10 cellular contexts compared by ENCODE assay signal in the genomic region with DNA sequence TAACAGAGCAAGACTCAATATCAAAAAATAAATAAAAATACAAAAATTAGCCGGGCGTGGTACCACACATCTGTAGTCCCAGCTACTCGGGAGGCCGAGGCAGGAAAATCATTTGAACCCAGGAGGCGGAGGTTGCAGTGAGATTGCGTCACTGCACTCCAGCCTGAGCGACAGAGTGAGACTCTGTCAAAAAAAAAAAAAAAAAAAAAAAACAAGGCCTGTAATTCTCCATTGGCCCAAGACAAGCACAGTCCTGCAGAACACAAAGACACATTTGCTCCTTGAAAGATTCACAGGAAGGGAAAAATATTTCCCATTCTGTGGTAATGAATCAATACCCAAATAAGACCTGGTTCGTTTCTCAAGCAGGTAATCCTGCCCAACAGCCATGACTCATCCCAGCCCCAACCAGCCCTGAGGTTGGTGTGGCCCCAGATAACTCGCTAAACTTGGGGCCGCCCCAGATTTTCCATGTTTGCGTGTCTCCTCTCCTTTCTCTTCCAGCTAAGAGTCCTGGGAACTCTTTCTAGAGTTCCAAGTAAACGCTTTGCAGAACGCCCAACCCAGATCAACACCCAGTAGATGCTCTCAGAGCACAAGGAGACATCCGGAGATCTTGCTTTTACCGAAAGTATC. TPM values are rescaled to one million over a fixed set of nuclear protein-coding genes. Genes with fewer than 3 reads are reported as not detected.
DNase-seq lines count a peak whose midpoint lies in the region; ATAC-seq, FAIRE-seq and TF ChIP-seq lines count a peak whose summit lies in the region.
"Had no signal": no experiment of that assay in that cellular context is flagged by ENCODE, and none has a peak within 500 bp of the region (broad histone marks: within the 10 kb centered on the region; RNA-seq: fewer than 3 reads in every experiment).

No MANE protein-coding gene starts in this region.

- TF ChIP-seq CTCF in right atrium auricular region (IDR thresholded peaks at IDR 0.05) = no peak

- no peaks in the 10 kb centered on the region for H3K27me3 ChIP-seq in right atrium auricular region

- peak overlapping the region; percentile 24 to 72 for H3K27ac ChIP-seq in right atrium auricular region
- H3K27ac ChIP-seq: C4-2B had no signal

- DNase-seq in Right ventricle myocardium inferior (ENCODE audit: missing footprints) (no peak), cardiac septum (ENCODE audit: low spot score) (no peak), amniotic epithelial cell (ENCODE audit: low read depth) (peak; percentile 69), right atrium auricular region (ENCODE audit: low spot score) (peak; percentile 77), urothelium cell line (ENCODE audit: low spot score) (peak; percentile 77), foreskin melanocyte (no peak), GOT3 (lab: John Stamatoyannopoulos, UW) (no peak)
- DNase-seq: activated CD4-positive, alpha-beta T cell treated with anti-CD3 and anti-CD28 coated beads, Interleukin-2, amount 50 U/mL, for 1 hour had no signal

- no peak for FAIRE-seq in urothelium cell line (lab: Jason Lieb, UNC)

- H3K36me3 ChIP-seq in right atrium auricular region = no peaks in the 10 kb centered on the region

- ATAC-seq in Right ventricle myocardium inferior (peak; percentile 76), HG02763 (IDR thresholded peaks at IDR 0.05; ENCODE audit: unreplicated experiment) (no peak)

- intact Hi-C loops in Right ventricle myocardium inferior (cut with DNase I) = no loop called here
- intact Hi-C loops in cardiac septum (cut with DNase I) = loop anchor here (5.0 kb wide), 1 partner anchor 41 kb away; the partner anchor contains the start of gene LITAF

- no peaks in the 10 kb centered on the region for H3K9me3 ChIP-seq in right atrium auricular region

- H3K4me1 ChIP-seq in right atrium auricular region = peaks cover 0 to 11% of the 10 kb centered on the region in 2 donors

- H3K4me3 ChIP-seq in right atrium auricular region = no peak overlapping the region

RNA-seq across cellular contexts. Expression of gene SNN, which starts 40.3 kb away (rescaled TPM):
- total RNA-seq in Right ventricle myocardium inferior (27.7 TPM), cardiac septum (31.2 TPM), right atrium auricular region (10 to 100 TPM; 18.9 to 20.0 TPM)

RNA-seq across cellular contexts. Expression of gene LITAF, which starts 41.2 kb away (rescaled TPM):
- total RNA-seq in Right ventricle myocardium inferior (78.4 TPM), cardiac septum (40.5 TPM), right atrium auricular region (10 to 100 TPM; 48.1 to 50.7 TPM)

Comparison
In these comparisons a context has a peak if more than half of its experiments do, and no peak if none do; other contexts are left out.
1. DNase-seq: peak in amniotic epithelial cell (single experiment), right atrium auricular region (single experiment) and urothelium cell line (single experiment); none in Right ventricle myocardium inferior (single experiment), cardiac septum (single experiment), foreskin melanocyte (single experiment) and GOT3 (single experiment).